Comparison of ENCODE assay signal across 1 cellular context in the genomic region with DNA sequence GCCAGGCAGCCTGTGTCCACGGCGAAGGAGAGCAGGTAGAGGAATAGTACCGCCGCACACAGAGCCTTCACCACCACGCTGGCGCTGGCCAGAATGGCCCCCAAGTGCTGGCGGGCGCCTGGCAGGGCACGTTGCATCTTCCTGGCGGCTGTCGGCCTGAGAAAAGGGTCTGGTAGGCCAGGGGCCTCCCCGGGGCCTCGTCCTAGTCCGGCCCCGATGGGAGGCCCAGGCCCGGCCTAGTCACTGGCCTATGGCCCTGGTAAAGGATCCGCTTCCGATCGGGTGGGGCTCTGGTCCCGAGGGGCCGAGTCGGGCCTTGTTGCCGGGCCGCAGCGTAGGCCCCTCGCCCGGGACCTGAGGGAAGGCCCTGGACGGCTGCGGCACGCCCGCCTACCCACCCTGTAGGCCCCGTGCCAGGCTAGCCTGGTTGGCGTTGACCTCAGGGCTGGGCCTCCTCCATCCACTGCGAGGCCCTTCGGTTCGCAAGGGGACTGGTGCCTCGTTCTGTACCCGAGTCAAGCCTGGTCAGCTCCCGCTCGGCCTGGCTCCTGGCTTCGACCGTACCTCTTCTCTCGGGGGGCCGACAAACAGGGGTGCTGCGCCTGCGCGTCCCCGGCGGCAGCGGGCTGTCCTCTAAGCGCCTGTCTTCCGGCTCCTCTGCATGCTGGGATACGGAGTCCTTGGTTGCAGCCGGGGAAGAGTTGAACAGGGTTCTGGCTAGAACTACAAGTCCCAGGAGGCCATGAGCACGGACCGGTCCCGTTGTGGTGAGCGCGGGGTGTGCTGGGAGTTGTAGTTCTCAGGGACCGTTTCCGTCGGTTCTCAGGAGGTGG.
TF ChIP-seq lines count a peak whose summit lies in the region.

A gene with protein sequence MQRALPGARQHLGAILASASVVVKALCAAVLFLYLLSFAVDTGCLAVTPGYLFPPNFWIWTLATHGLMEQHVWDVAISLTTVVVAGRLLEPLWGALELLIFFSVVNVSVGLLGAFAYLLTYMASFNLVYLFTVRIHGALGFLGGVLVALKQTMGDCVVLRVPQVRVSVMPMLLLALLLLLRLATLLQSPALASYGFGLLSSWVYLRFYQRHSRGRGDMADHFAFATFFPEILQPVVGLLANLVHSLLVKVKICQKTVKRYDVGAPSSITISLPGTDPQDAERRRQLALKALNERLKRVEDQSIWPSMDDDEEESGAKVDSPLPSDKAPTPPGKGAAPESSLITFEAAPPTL (minus strand): TSS at position 595 of the 833 bp plus-strand sequence. CDS start 458 bp downstream, at position 137.

TF ChIP-seq in HEK293, 187 proteins besides CTCF, POLR2A, EP300 and RAD21 (continued from another document and continues in another):
- TF ChIP-seq ZNF148 (tag by site-specific recombination; IDR thresholded peaks at IDR 0.05; ENCODE audit: borderline replicate concordance) (no peak), ZSCAN23 (tag by site-specific recombination; IDR thresholded peaks at IDR 0.05) (no peak), ZNF398 (tag by site-specific recombination; IDR thresholded peaks at IDR 0.05) (no peak; the same call in 1 of the 2 replicates), ZNF311 (tag by site-specific recombination; IDR thresholded peaks at IDR 0.05; ENCODE audit: borderline replicate concordance) (no peak), ZNF341 (tag by site-specific recombination; IDR thresholded peaks at IDR 0.05; ENCODE audit: low read depth) (no peak), ZNF510 (tag by site-specific recombination; IDR thresholded peaks at IDR 0.05; ENCODE audit: insufficient replicate concordance) (no peak), ZNF391 (tag by site-specific recombination; IDR thresholded peaks at IDR 0.05; ENCODE audit: borderline replicate concordance, low read depth) (no peak), ZNF560 (tag by site-specific recombination; IDR thresholded peaks at IDR 0.05; ENCODE audit: borderline replicate concordance) (no peak), ZNF132 (tag by site-specific recombination; IDR thresholded peaks at IDR 0.05; ENCODE audit: borderline replicate concordance) (no peak), GLIS2 (tag by site-specific recombination; IDR thresholded peaks at IDR 0.05) (no peak; the same call in 1 of the 2 replicates), ZNF529 (tag by site-specific recombination; IDR thresholded peaks at IDR 0.05; ENCODE audit: insufficient replicate concordance) (no peak), ZNF488 (tag by site-specific recombination; IDR thresholded peaks at IDR 0.05) (no peak), SP3 (tag by site-specific recombination; IDR thresholded peaks at IDR 0.05) (peak; percentile 90), KLF9 (tag by site-specific recombination; IDR thresholded peaks at IDR 0.05; ENCODE audit: low read depth) (peak; percentile 50; the same call in 1 of the 2 replicates), ZNF221 (tag by site-specific recombination; IDR thresholded peaks at IDR 0.05; ENCODE audit: borderline replicate concordance) (no peak), GLIS1 (tag by site-specific recombination; IDR thresholded peaks at IDR 0.05) (peak; percentile 34; the same call in 1 of the 2 replicates), YY1 (tag by site-specific recombination; IDR thresholded peaks at IDR 0.05) (peak; percentile 18; the same call in 1 of the 2 replicates), ZNF629 (tag by site-specific recombination; IDR thresholded peaks at IDR 0.05) (no peak), ZNF19 (tag by site-specific recombination; IDR thresholded peaks at IDR 0.05; ENCODE audit: low read depth) (no peak), ZSCAN30 (tag by site-specific recombination; IDR thresholded peaks at IDR 0.05) (peak; percentile 87), ZNF600 (tag by site-specific recombination; IDR thresholded peaks at IDR 0.05) (peak; percentile 36; the same call in 1 of the 2 replicates), ATF2 (tag by site-specific recombination; IDR thresholded peaks at IDR 0.05; ENCODE audit: low read depth) (no peak), ZFP37 (tag by site-specific recombination; IDR thresholded peaks at IDR 0.05) (0 out of 2 replicates have a peak, but pooled peaks have one; percentile 52), ZNF837 (tag by site-specific recombination; IDR thresholded peaks at IDR 0.05) (no peak), ZNF561 (tag by site-specific recombination; IDR thresholded peaks at IDR 0.05; ENCODE audit: borderline replicate concordance) (0 out of 2 replicates have a peak, but pooled peaks have one; percentile 63), ZNF707 (tag by site-specific recombination; IDR thresholded peaks at IDR 0.05) (no peak), TCF7L2 (IDR thresholded peaks at IDR 0.05; ENCODE audit: borderline replicate concordance, low read depth, low read length) (no peak), ZNF785 (tag by site-specific recombination; IDR thresholded peaks at IDR 0.05) (0 out of 2 replicates have a peak, but pooled peaks have one; percentile 20), ZBTB49 (tag by site-specific recombination; IDR thresholded peaks at IDR 0.05; ENCODE audit: low read depth) (no peak), ZNF76 (tag by site-specific recombination; IDR thresholded peaks at IDR 0.05; ENCODE audit: borderline replicate concordance, low read depth) (peak; percentile 99), ZNF146 (tag by site-specific recombination; IDR thresholded peaks at IDR 0.05) (no peak), ZNF16 (tag by site-specific recombination; IDR thresholded peaks at IDR 0.05; ENCODE audit: low read depth) (no peak), EGR2 (tag by site-specific recombination; IDR thresholded peaks at IDR 0.05; ENCODE audit: low read depth) (peak; percentile 15; the same call in 1 of the 2 replicates), ZNF169 (tag by site-specific recombination; IDR thresholded peaks at IDR 0.05) (no peak), ZNF248 (tag by site-specific recombination; IDR thresholded peaks at IDR 0.05) (no peak), ZNF274 (IDR thresholded peaks at IDR 0.05; ENCODE audit: low read length) (no peak), ZNF274 (tag by site-specific recombination; IDR thresholded peaks at IDR 0.05; ENCODE audit: borderline replicate concordance) (no peak), ZNF292 (tag by site-specific recombination; IDR thresholded peaks at IDR 0.05; ENCODE audit: borderline replicate concordance, low read depth) (no peak), ZNF776 (tag by site-specific recombination; IDR thresholded peaks at IDR 0.05; ENCODE audit: borderline replicate concordance) (no peak), HOXC10 (CRISPR knock-in tag; IDR thresholded peaks at IDR 0.05) (no peak)
- TF ChIP-seq, protein P1, sequence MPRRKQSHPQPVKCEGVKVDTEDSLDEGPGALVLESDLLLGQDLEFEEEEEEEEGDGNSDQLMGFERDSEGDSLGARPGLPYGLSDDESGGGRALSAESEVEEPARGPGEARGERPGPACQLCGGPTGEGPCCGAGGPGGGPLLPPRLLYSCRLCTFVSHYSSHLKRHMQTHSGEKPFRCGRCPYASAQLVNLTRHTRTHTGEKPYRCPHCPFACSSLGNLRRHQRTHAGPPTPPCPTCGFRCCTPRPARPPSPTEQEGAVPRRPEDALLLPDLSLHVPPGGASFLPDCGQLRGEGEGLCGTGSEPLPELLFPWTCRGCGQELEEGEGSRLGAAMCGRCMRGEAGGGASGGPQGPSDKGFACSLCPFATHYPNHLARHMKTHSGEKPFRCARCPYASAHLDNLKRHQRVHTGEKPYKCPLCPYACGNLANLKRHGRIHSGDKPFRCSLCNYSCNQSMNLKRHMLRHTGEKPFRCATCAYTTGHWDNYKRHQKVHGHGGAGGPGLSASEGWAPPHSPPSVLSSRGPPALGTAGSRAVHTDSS (tag by site-specific recombination; IDR thresholded peaks at IDR 0.05) = no peak
- TF ChIP-seq, protein P2, sequence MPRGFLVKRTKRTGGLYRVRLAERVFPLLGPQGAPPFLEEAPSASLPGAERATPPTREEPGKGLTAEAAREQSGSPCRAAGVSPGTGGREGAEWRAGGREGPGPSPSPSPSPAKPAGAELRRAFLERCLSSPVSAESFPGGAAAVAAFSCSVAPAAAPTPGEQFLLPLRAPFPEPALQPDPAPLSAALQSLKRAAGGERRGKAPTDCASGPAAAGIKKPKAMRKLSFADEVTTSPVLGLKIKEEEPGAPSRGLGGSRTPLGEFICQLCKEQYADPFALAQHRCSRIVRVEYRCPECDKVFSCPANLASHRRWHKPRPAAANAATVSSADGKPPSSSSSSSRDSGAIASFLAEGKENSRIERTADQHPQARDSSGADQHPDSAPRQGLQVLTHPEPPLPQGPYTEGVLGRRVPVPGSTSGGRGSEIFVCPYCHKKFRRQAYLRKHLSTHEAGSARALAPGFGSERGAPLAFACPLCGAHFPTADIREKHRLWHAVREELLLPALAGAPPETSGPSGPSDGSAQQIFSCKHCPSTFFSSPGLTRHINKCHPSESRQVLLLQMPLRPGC (tag by site-specific recombination; IDR thresholded peaks at IDR 0.05) = no peak
- TF ChIP-seq, protein P3, sequence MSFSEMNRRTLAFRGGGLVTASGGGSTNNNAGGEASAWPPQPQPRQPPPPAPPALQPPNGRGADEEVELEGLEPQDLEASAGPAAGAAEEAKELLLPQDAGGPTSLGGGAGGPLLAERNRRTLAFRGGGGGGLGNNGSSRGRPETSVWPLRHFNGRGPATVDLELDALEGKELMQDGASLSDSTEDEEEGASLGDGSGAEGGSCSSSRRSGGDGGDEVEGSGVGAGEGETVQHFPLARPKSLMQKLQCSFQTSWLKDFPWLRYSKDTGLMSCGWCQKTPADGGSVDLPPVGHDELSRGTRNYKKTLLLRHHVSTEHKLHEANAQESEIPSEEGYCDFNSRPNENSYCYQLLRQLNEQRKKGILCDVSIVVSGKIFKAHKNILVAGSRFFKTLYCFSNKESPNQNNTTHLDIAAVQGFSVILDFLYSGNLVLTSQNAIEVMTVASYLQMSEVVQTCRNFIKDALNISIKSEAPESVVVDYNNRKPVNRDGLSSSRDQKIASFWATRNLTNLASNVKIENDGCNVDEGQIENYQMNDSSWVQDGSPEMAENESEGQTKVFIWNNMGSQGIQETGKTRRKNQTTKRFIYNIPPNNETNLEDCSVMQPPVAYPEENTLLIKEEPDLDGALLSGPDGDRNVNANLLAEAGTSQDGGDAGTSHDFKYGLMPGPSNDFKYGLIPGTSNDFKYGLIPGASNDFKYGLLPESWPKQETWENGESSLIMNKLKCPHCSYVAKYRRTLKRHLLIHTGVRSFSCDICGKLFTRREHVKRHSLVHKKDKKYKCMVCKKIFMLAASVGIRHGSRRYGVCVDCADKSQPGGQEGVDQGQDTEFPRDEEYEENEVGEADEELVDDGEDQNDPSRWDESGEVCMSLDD (tag by site-specific recombination; IDR thresholded peaks at IDR 0.05) = peak; percentile 96
